ENCODE assay signal across 9 cellular contexts in the genomic region with DNA sequence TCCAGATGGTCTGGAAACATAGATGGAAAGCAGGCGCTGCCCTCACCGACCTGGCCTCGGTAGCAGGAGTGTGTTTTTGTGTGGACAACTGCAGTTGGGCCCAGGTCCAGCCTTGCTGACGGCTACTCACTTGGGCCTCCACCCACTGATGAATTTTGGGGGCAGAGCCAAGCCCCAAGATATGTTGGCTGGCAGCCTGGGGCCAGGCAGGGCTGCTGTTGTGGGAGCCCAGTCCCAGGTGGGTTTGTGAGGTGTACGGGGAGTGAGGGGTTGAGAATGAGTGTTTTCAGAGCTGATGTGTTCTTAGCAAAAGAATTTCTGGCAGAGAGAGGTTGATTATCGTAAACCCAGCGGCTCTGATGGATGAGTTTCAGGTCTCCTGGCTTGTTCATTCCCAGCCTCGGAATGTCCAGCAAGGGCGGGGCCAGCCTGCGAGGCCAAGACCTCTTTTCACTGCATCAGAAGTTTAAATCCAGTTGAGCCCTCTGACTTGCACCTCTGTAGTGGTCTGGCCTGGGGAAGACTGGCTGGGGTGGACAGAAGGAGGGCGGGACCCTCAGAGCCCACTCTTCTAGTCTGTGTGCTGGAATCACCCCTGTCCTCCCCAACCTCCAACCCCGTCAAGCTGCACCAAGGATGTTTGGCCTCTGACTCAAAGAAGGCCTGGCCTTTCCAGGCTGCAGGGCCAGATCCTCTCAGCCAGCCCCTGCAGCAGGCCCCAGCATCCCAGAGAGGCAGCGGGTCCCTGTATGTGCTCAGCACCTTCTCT.
DNase-seq lines count a peak whose midpoint lies in the region; TF ChIP-seq lines count a peak whose summit lies in the region.
"Had no signal": no experiment of that assay in that cellular context is flagged by ENCODE, and none has a peak within 500 bp of the region (broad histone marks: within the 10 kb centered on the region; RNA-seq: fewer than 3 reads in every experiment).

No MANE protein-coding gene starts in this region.

- DNase-seq in AG08396 (ENCODE audit: low spot score) = peak; percentile 87
- no peak for DNase-seq in SK-N-SH
- peak; percentile 79 to 92 for DNase-seq in foreskin fibroblast
- DNase-seq in ovary = peak; percentile 88 to 94 (median 93)
- DNase-seq in activated CD4-positive, alpha-beta T cell treated with anti-CD3 and anti-CD28 coated beads for 1 hour = no peak
- no peak for DNase-seq in superior temporal gyrus (ENCODE audit: extremely low spot score)
- DNase-seq in cortex of kidney (lab: John Stamatoyannopoulos, UW) = no peak
- DNase-seq in DMS79 (lab: John Stamatoyannopoulos, UW) = no peak

- CTCF ChIA-PET in SK-N-SH (lab: Yijun Ruan, JAX) = no interaction called here

- TF ChIP-seq EP300 in SK-N-SH (IDR thresholded peaks at IDR 0.05; ENCODE audit: borderline replicate concordance in 1 of 2, low read depth in 1 of 2, low read length in 1 of 2) (peak in 1 of 2 experiments; percentile 92; a peak in 2 of 4 replicates), ovary (IDR thresholded peaks at IDR 0.05) (peak; percentile 33)

- no peaks in the 10 kb centered on the region for H3K36me3 ChIP-seq in SK-N-SH (replicated peaks in 1 of 2; ENCODE audit: control insufficient read depth in 1 of 2, insufficient read depth in 2 of 2, low read length in 1 of 2)
- H3K36me3 ChIP-seq in ovary = no peaks in the 10 kb centered on the region

- intact Hi-C loops in ovary (cut with DNase I) = loop anchor here in 1 of 4 donors (10.0 kb wide), 1 partner anchor 133 kb away; no protein-coding TSS in a partner anchor

- H3F3A ChIP-seq in SK-N-SH (replicated peaks; ENCODE audit: insufficient read depth) = peaks cover 25% of the 10 kb centered on the region

- peak overlapping the region; percentile 30; the same call in 1 of the 2 replicates for H2AFZ ChIP-seq in SK-N-SH (ENCODE audit: low read depth)

- 13% methylated on average over 10 of the region's 13 CpGs for WGBS in SK-N-SH (ENCODE audit: low lambda C conversion rate)
- 10 to 16% (median 13%) methylated on average over 13 of the region's 13 CpGs for WGBS in ovary, 3 donors

- POLR2A ChIA-PET in SK-N-SH (lab: Yijun Ruan, JAX) = no interaction called here

- H3K4me2 ChIP-seq in SK-N-SH = peak overlapping the region; percentile 61

- no peaks in the 10 kb centered on the region for H3K9me3 ChIP-seq in SK-N-SH
- H3K9me3 ChIP-seq in ovary = no peaks in the 10 kb centered on the region

- TF ChIP-seq POLR2A in ovary (IDR thresholded peaks at IDR 0.05) = no peak

- no peaks in the 10 kb centered on the region for H3K9me2 ChIP-seq in SK-N-SH

- no peak for TF ChIP-seq RAD21 in SK-N-SH (IDR thresholded peaks at IDR 0.05; ENCODE audit: low read length)

- H3K79me2 ChIP-seq in SK-N-SH (ENCODE audit: insufficient read depth) = peaks cover 69% of the 10 kb centered on the region

- H3K27me3 ChIP-seq in SK-N-SH (ENCODE audit: insufficient read depth) = no peaks in the 10 kb centered on the region
- no peaks in the 10 kb centered on the region for H3K27me3 ChIP-seq in ovary

- H3K27ac ChIP-seq in SK-N-SH (ENCODE audit: low read depth in 2 of 2, low read length in 1 of 2) (peak overlapping the region; percentile 89 to 92), ovary (peak overlapping the region; percentile 23 to 72)
- H3K27ac ChIP-seq: C4-2B had no signal

- TF ChIP-seq CTCF in SK-N-SH (IDR thresholded peaks at IDR 0.05) (no peak), foreskin fibroblast (IDR thresholded peaks at IDR 0.05; ENCODE audit: low read depth, low read length) (no peak), ovary (IDR thresholded peaks at IDR 0.05) (no peak)

- peak overlapping the region in 1 of 2 experiments; percentile 34; a peak in 1 of 4 replicates for H3K4me3 ChIP-seq in SK-N-SH (ENCODE audit: low read depth in 2 of 2, low read length in 1 of 2)
- no peak overlapping the region for H3K4me3 ChIP-seq in foreskin fibroblast (ENCODE audit: low read depth in 1 of 2, low read length in 2 of 2)
- H3K4me3 ChIP-seq in ovary = no peak overlapping the region

- H3K4me1 ChIP-seq in SK-N-SH (ENCODE audit: control insufficient read depth in 1 of 2, insufficient read depth in 2 of 2, low read depth in 1 of 2, low read length in 1 of 2) (peaks cover 32 to 47% of the 10 kb centered on the region in 2 experiments), ovary (ENCODE audit: insufficient read depth) (peaks cover 28% of the 10 kb centered on the region)

- no peaks in the 10 kb centered on the region for H4K20me1 ChIP-seq in SK-N-SH (ENCODE audit: insufficient read depth)

- H3K9ac ChIP-seq in SK-N-SH = peak overlapping the region; percentile 61

TF ChIP-seq in SK-N-SH, 30 proteins besides CTCF, POLR2A, EP300 and RAD21 (continues in another document):
- no peak for TF ChIP-seq SMC3 (IDR thresholded peaks at IDR 0.05; ENCODE audit: low read depth, low read length)
- 0 out of 2 replicates have a peak, but pooled peaks have one; percentile 37 for TF ChIP-seq SIN3A (IDR thresholded peaks at IDR 0.05; ENCODE audit: borderline replicate concordance, low read depth, low read length)
- peak; percentile 38; the same call in 1 of the 2 replicates for TF ChIP-seq MEF2A (IDR thresholded peaks at IDR 0.05; ENCODE audit: borderline replicate concordance, low read depth)
- no peak for TF ChIP-seq USF2 (IDR thresholded peaks at IDR 0.05; ENCODE audit: borderline replicate concordance, low read depth, low read length)
- peak; percentile 43; the same call in 1 of the 2 replicates for TF ChIP-seq YY1 (IDR thresholded peaks at IDR 0.05; ENCODE audit: low read depth)
- TF ChIP-seq NRF1 (IDR thresholded peaks at IDR 0.05; ENCODE audit: low read depth, low read length) = no peak
- peak; percentile 86 for TF ChIP-seq TEAD4 (IDR thresholded peaks at IDR 0.05; ENCODE audit: borderline replicate concordance, insufficient read depth)
- no peak for TF ChIP-seq RCOR1 (IDR thresholded peaks at IDR 0.05; ENCODE audit: low read length)
- TF ChIP-seq GABPA (IDR thresholded peaks at IDR 0.05; ENCODE audit: low read depth) = no peak
- peak; percentile 73 for TF ChIP-seq JUND (IDR thresholded peaks at IDR 0.05)
- peak; percentile 97 for TF ChIP-seq TCF12 (IDR thresholded peaks at IDR 0.05)
- TF ChIP-seq MAX (IDR thresholded peaks at IDR 0.05; ENCODE audit: low read depth) = peak; percentile 75
- no peak for TF ChIP-seq USF1 (IDR thresholded peaks at IDR 0.05; ENCODE audit: borderline replicate concordance, low read depth)
- 0 out of 2 replicates have a peak, but pooled peaks have one; percentile 42 for TF ChIP-seq TAF1 (IDR thresholded peaks at IDR 0.05; ENCODE audit: borderline replicate concordance, low read depth, low read length)
- no peak for TF ChIP-seq IRF3 (IDR thresholded peaks at IDR 0.05; ENCODE audit: low read depth, low read length)
- TF ChIP-seq CHD2 (IDR thresholded peaks at IDR 0.05; ENCODE audit: low read length, partially characterized antibody) = no peak
- TF ChIP-seq FOXJ3 (CRISPR knock-in tag; IDR thresholded peaks at IDR 0.05) = no peak
- peak; percentile 54; the same call in 1 of the 2 replicates for TF ChIP-seq FOSL2 (IDR thresholded peaks at IDR 0.05; ENCODE audit: borderline replicate concordance, low read depth)
- no peak for TF ChIP-seq RFX5 (IDR thresholded peaks at IDR 0.05; ENCODE audit: low read length)
- peak; percentile 74; the same call in 1 of the 2 replicates for TF ChIP-seq FOXM1 (IDR thresholded peaks at IDR 0.05; ENCODE audit: low read depth)
- peak; percentile 77 for TF ChIP-seq ZBTB33 (IDR thresholded peaks at IDR 0.05; ENCODE audit: borderline replicate concordance, low read depth)

Comparison
In these comparisons a context has a peak if more than half of its experiments do, and no peak if none do; other contexts are left out.
1. DNase-seq: peak in AG08396 (single experiment), foreskin fibroblast (2 of 2) and ovary (5 of 5); none in SK-N-SH (single experiment), activated CD4-positive, alpha-beta T cell treated with anti-CD3 and anti-CD28 coated beads for 1 hour (single experiment), superior temporal gyrus (single experiment), cortex of kidney (single experiment) and DMS79 (single experiment).